Comparison of ENCODE assay signal across 22 cellular contexts in the genomic region with DNA sequence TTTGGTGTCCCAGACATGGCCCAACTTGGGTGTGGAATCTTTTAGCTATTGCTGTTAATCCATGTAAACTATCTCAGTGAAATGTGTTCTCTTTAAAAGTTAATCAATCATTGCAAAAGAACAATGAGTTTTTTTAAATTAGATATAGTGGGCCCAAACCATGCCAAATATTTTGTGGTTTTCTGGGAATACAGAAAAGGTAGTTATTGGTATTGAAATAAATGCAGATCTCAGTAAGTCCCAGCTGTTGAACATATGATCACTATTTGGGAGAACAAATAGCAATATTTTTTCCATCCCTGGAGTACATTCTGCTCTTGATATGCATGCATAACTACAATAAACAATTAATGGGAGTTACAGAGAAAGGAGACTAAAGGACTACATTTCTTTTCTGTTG.
"Had no signal": no experiment of that assay in that cellular context is flagged by ENCODE, and none has a peak within 500 bp of the region (broad histone marks: within the 10 kb centered on the region; RNA-seq: fewer than 3 reads in every experiment).

No MANE protein-coding gene starts in this region.

- H3K4me3 ChIP-seq: colonic mucosa, hepatocyte, ovary, right lobe of liver, testis, upper lobe of right lung had no signal

- H3K79me2 ChIP-seq: hepatocyte had no signal

- H3K27ac ChIP-seq: brain microvascular endothelial cell, colonic mucosa, hepatocyte, ovary, right lobe of liver, upper lobe of right lung had no signal

- H3K36me3 ChIP-seq: brain microvascular endothelial cell, colonic mucosa, ovary, right lobe of liver, upper lobe of right lung had no signal

- DNase-seq: activated CD4-positive, alpha-beta T cell treated with anti-CD3 and anti-CD28 coated beads, Interleukin-2, amount 10 ng/mL, durations not matched to agents 24 days and 14 days; activated CD4-positive, CD25-positive, alpha-beta regulatory T cell; activated CD8-positive, alpha-beta T cell treated with anti-CD3 and anti-CD28 coated beads for 36 hours; activated naive CD4-positive, alpha-beta T cell; activated naive CD8-positive, alpha-beta T cell treated with anti-CD3 and anti-CD28 coated beads for 36 hours; activated T-cell treated with anti-CD3 and anti-CD28 coated beads, Interleukin-2, amount 50 U/mL, for 1 hour; amygdala; brain microvascular endothelial cell; colonic mucosa; endodermal cell; erythroblast; left cardiac atrium; naive thymus-derived CD8-positive, alpha-beta T cell; ovary; right lobe of liver; stimulated activated CD4-positive, alpha-beta T cell treated with anti-CD3 and anti-CD28 coated beads, Interleukin-4, amount 100 ng/mL, for 24 hours; T1000; testis; upper lobe of right lung had no signal

- H3K27me3 ChIP-seq: brain microvascular endothelial cell, colonic mucosa, hepatocyte, right lobe of liver, testis, upper lobe of right lung had no signal

- ATAC-seq: activated CD8-positive, alpha-beta T cell treated with anti-CD3 and anti-CD28 coated beads for 36 hours; activated T-helper 17 cell treated with anti-CD3 and anti-CD28 coated beads, Interleukin-2, amount 50 U/mL, for 72 hours; left cardiac atrium; naive thymus-derived CD8-positive, alpha-beta T cell; right lobe of liver; stimulated activated effector memory CD8-positive, alpha-beta T cell treated with anti-CD3 and anti-CD28 coated beads, Interleukin-12 subunit alpha, Interleukin-12 subunit beta, amount 100 ng/mL, for 72 hours; upper lobe of right lung had no signal

- H3K4me1 ChIP-seq: colonic mucosa, right lobe of liver had no signal

- H2AFZ ChIP-seq: hepatocyte had no signal

- H3K9me3 ChIP-seq: colonic mucosa, ovary, right lobe of liver, testis, upper lobe of right lung had no signal

- H3K4me2 ChIP-seq: hepatocyte had no signal
